In genomic region chr5:147310059-147310704, GRCh38 we compare ENCODE assay signal across 8 cellular contexts.
DNase-seq lines count a peak whose midpoint lies in the region; ATAC-seq, FAIRE-seq and TF ChIP-seq lines count a peak whose summit lies in the region.

No MANE protein-coding gene starts in this region.

- H3K36me3 ChIP-seq in kidney (ENCODE audit: control insufficient read depth in 1 of 2, insufficient read depth in 2 of 2, low read length in 2 of 2): no peaks in the 10 kb centered on the region

- intact Hi-C loops in Calu3 (cut with micrococcal nuclease; ENCODE audit: unreplicated experiment) (no loop called here), kidney (cut with DNase I) (no loop called here)

- FAIRE-seq in kidney (lab: Jason Lieb, UNC): no peak

- TF ChIP-seq CTCF in Calu3 (IDR thresholded peaks at IDR 0.05; ENCODE audit: unreplicated experiment) (no peak), kidney (IDR thresholded peaks at IDR 0.05; ENCODE audit: borderline replicate concordance, extremely low read depth, insufficient read depth) (no peak)

- no peaks in the 10 kb centered on the region for H3K9me3 ChIP-seq in kidney (ENCODE audit: control insufficient read depth in 1 of 2, low read length in 2 of 2)

- peaks cover 31% of the 10 kb centered on the region for H3K4me1 Mint-ChIP-seq in Calu3 (ENCODE audit: low read depth, unreplicated experiment)
- no peaks in the 10 kb centered on the region for H3K4me1 Mint-ChIP-seq in activated T-helper 17 cell treated with anti-CD3 and anti-CD28 coated beads, Interleukin-2, amount 50 U/mL, for 72 hours

- H3K36me3 Mint-ChIP-seq in Calu3 (ENCODE audit: insufficient read depth, unreplicated experiment): peaks cover 6% of the 10 kb centered on the region
- no peaks in the 10 kb centered on the region for H3K36me3 Mint-ChIP-seq in activated T-helper 17 cell treated with anti-CD3 and anti-CD28 coated beads, Interleukin-2, amount 50 U/mL, for 72 hours (ENCODE audit: low read depth)

- H3K27ac Mint-ChIP-seq in Calu3 (ENCODE audit: unreplicated experiment): peak overlapping the region; percentile 89
- H3K27ac Mint-ChIP-seq in activated T-helper 17 cell treated with anti-CD3 and anti-CD28 coated beads, Interleukin-2, amount 50 U/mL, for 72 hours: no peak overlapping the region

- H3K4me3 Mint-ChIP-seq in Calu3 (ENCODE audit: low read depth, unreplicated experiment): peak overlapping the region; percentile 37
- no peak overlapping the region for H3K4me3 Mint-ChIP-seq in activated T-helper 17 cell treated with anti-CD3 and anti-CD28 coated beads, Interleukin-2, amount 50 U/mL, for 72 hours

- peaks cover 2% of the 10 kb centered on the region for H3K9me3 Mint-ChIP-seq in Calu3 (ENCODE audit: low read depth, unreplicated experiment)
- H3K9me3 Mint-ChIP-seq in activated T-helper 17 cell treated with anti-CD3 and anti-CD28 coated beads, Interleukin-2, amount 50 U/mL, for 72 hours: no peaks in the 10 kb centered on the region

- H3K4me1 ChIP-seq in kidney (ENCODE audit: control insufficient read depth in 1 of 2, insufficient read depth in 1 of 2, low read depth in 1 of 2, low read length in 2 of 2): no peaks in the 10 kb centered on the region

- DNase-seq in Calu3: peak; percentile 93
- peak; percentile 17 for DNase-seq in NCI-H146 (lab: John Stamatoyannopoulos, UW)
- peak; percentile 45 for DNase-seq in amniotic epithelial cell (ENCODE audit: low read depth)
- DNase-seq in kidney: peak; percentile 86
- no peak for DNase-seq in NCI-H524 (lab: John Stamatoyannopoulos, UW)
- DNase-seq in G401 (ENCODE audit: low spot score): no peak

- no peak overlapping the region for H3K4me3 ChIP-seq in kidney (ENCODE audit: low read length in 2 of 2)

- H3K9ac ChIP-seq in kidney (ENCODE audit: low read length in 2 of 2): no peak overlapping the region

- no peak for ATAC-seq in activated T-helper 17 cell treated with anti-CD3 and anti-CD28 coated beads, Interleukin-2, amount 50 U/mL, for 72 hours (replicated peaks)
- no peak for ATAC-seq in GM19023 (IDR thresholded peaks at IDR 0.05; ENCODE audit: unreplicated experiment)

- in situ Hi-C loops in G401 (cut with HindIII; ENCODE audit: low sequenced_read_pairs): no loop called here

- H3K27ac ChIP-seq in kidney (ENCODE audit: low read depth in 2 of 2, low read length in 2 of 2): peak overlapping the region in 1 of 2 donors; percentile 36

- no peaks in the 10 kb centered on the region for H3K27me3 Mint-ChIP-seq in Calu3 (ENCODE audit: unreplicated experiment)
- no peaks in the 10 kb centered on the region for H3K27me3 Mint-ChIP-seq in activated T-helper 17 cell treated with anti-CD3 and anti-CD28 coated beads, Interleukin-2, amount 50 U/mL, for 72 hours

- CTCF ChIA-PET in Calu3 (lab: Charles Lee): interaction anchor here (0.5 to 1.7 kb wide), 3 partner anchors 11 to 1871 kb away, joined by 3 to 8 read pairs (median 7); no protein-coding TSS in a partner anchor

- no TSS peak for BruUV-seq in Calu3 (replicated peaks; lab: Mats Ljungman, UMichigan)

Comparison
In these comparisons a context has a peak if more than half of its experiments do, and no peak if none do; other contexts are left out.
1. DNase-seq: peak in Calu3 (single experiment), NCI-H146 (single experiment), amniotic epithelial cell (single experiment) and kidney (single experiment); none in NCI-H524 (0 of 2) and G401 (single experiment).